2 cellular contexts compared by ENCODE assay signal in the genomic region with DNA sequence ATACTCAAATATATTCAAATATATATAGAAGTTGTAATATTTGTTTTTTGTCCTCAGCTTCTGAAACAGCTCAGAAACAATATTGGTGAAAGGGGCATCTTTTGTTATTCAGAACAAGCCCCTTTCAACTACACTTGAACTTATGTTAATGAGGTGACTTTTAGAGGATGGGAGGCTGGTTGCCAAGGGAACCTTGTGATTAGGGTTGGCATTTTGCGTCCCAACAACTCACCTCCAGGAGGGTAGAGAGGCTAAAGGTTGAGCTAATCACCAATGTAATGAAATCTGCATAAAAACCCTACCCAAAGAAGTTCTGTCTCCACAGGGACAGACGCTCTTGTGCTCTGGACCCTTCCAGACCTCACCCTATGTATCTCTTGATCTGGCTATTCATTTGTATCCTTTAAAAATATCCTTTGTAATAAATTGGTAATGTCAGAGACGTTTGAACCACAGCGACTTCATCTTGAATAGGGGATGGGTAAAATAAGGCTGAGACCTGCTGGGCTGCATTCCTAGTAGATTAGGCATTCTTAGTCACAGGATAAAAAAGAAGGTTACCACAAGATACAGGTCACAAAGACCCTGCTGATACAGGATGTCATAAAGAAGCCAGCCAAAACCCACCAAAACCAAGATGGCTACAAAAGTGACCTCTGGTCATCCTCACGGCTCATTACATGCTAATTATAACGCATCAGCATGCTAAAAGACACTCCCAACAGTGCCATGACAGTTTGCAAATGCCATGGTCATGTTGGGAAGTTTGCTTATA.
TF ChIP-seq lines count a peak whose summit lies in the region.

No MANE protein-coding gene starts in this region.

TF ChIP-seq in GM23338, 12 proteins besides CTCF, POLR2A, EP300 and RAD21 (continues in another document):
- TF ChIP-seq EZH2 (IDR thresholded peaks at IDR 0.05; ENCODE audit: low read depth, unreplicated experiment) (no peak), JUNB (IDR thresholded peaks at IDR 0.05; ENCODE audit: unreplicated experiment) (no peak), ZNF331 (CRISPR knock-in tag; IDR thresholded peaks at IDR 0.05; ENCODE audit: low read depth) (no peak), ZNF114 (CRISPR knock-in tag; IDR thresholded peaks at IDR 0.05) (no peak), STAT1 (IDR thresholded peaks at IDR 0.05; ENCODE audit: unreplicated experiment) (no peak), EZH2phosphoT487 (IDR thresholded peaks at IDR 0.05; ENCODE audit: unreplicated experiment) (no peak), POLR2AphosphoS5 (IDR thresholded peaks at IDR 0.05; ENCODE audit: low read depth) (no peak), CREB1 (CRISPR knock-in tag; IDR thresholded peaks at IDR 0.05; ENCODE audit: low read depth) (no peak)
- TF ChIP-seq, protein P1, sequence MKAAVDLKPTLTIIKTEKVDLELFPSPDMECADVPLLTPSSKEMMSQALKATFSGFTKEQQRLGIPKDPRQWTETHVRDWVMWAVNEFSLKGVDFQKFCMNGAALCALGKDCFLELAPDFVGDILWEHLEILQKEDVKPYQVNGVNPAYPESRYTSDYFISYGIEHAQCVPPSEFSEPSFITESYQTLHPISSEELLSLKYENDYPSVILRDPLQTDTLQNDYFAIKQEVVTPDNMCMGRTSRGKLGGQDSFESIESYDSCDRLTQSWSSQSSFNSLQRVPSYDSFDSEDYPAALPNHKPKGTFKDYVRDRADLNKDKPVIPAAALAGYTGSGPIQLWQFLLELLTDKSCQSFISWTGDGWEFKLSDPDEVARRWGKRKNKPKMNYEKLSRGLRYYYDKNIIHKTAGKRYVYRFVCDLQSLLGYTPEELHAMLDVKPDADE (IDR thresholded peaks at IDR 0.05), result no peak
- TF ChIP-seq, protein P2, sequence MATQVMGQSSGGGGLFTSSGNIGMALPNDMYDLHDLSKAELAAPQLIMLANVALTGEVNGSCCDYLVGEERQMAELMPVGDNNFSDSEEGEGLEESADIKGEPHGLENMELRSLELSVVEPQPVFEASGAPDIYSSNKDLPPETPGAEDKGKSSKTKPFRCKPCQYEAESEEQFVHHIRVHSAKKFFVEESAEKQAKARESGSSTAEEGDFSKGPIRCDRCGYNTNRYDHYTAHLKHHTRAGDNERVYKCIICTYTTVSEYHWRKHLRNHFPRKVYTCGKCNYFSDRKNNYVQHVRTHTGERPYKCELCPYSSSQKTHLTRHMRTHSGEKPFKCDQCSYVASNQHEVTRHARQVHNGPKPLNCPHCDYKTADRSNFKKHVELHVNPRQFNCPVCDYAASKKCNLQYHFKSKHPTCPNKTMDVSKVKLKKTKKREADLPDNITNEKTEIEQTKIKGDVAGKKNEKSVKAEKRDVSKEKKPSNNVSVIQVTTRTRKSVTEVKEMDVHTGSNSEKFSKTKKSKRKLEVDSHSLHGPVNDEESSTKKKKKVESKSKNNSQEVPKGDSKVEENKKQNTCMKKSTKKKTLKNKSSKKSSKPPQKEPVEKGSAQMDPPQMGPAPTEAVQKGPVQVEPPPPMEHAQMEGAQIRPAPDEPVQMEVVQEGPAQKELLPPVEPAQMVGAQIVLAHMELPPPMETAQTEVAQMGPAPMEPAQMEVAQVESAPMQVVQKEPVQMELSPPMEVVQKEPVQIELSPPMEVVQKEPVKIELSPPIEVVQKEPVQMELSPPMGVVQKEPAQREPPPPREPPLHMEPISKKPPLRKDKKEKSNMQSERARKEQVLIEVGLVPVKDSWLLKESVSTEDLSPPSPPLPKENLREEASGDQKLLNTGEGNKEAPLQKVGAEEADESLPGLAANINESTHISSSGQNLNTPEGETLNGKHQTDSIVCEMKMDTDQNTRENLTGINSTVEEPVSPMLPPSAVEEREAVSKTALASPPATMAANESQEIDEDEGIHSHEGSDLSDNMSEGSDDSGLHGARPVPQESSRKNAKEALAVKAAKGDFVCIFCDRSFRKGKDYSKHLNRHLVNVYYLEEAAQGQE (IDR thresholded peaks at IDR 0.05; ENCODE audit: unreplicated experiment), result no peak

TF ChIP-seq in H1, 55 proteins besides CTCF, POLR2A, EP300 and RAD21:
- TF ChIP-seq ASH2L (IDR thresholded peaks at IDR 0.05; ENCODE audit: low read length), result peak; percentile 85
- no peak for TF ChIP-seq RFX5 (IDR thresholded peaks at IDR 0.05; ENCODE audit: borderline replicate concordance, low read depth, low read length)
- TF ChIP-seq SRF (IDR thresholded peaks at IDR 0.05; ENCODE audit: low read depth, low read length), result no peak
- TF ChIP-seq CREB1 (IDR thresholded peaks at IDR 0.05), result no peak
- TF ChIP-seq, protein P3, sequence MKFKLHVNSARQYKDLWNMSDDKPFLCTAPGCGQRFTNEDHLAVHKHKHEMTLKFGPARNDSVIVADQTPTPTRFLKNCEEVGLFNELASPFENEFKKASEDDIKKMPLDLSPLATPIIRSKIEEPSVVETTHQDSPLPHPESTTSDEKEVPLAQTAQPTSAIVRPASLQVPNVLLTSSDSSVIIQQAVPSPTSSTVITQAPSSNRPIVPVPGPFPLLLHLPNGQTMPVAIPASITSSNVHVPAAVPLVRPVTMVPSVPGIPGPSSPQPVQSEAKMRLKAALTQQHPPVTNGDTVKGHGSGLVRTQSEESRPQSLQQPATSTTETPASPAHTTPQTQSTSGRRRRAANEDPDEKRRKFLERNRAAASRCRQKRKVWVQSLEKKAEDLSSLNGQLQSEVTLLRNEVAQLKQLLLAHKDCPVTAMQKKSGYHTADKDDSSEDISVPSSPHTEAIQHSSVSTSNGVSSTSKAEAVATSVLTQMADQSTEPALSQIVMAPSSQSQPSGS (IDR thresholded peaks at IDR 0.05; ENCODE audit: low read length), result no peak
- TF ChIP-seq, protein P4, sequence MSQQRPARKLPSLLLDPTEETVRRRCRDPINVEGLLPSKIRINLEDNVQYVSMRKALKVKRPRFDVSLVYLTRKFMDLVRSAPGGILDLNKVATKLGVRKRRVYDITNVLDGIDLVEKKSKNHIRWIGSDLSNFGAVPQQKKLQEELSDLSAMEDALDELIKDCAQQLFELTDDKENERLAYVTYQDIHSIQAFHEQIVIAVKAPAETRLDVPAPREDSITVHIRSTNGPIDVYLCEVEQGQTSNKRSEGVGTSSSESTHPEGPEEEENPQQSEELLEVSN (IDR thresholded peaks at IDR 0.05), result no peak
- TF ChIP-seq, protein P5, sequence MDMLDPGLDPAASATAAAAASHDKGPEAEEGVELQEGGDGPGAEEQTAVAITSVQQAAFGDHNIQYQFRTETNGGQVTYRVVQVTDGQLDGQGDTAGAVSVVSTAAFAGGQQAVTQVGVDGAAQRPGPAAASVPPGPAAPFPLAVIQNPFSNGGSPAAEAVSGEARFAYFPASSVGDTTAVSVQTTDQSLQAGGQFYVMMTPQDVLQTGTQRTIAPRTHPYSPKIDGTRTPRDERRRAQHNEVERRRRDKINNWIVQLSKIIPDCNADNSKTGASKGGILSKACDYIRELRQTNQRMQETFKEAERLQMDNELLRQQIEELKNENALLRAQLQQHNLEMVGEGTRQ (IDR thresholded peaks at IDR 0.05; ENCODE audit: low read length), result no peak
- no peak for TF ChIP-seq SIN3A (conservative IDR thresholded peaks at IDR 0.05 in 1 of 2, IDR thresholded peaks at IDR 0.05 in 1 of 2; ENCODE audit: low read depth in 1 of 2, low read length in 2 of 2)
- TF ChIP-seq RBBP5 (IDR thresholded peaks at IDR 0.05; ENCODE audit: borderline replicate concordance, low read depth, low read length), result peak; percentile 90; the same call in 1 of the 2 replicates
- peak; percentile 80; the same call in 1 of the 2 replicates for TF ChIP-seq SP1 (IDR thresholded peaks at IDR 0.05; ENCODE audit: low read depth, low read length)
